In genomic region chr3:71026634-71027578, GRCh38 we compare ENCODE assay signal across 10 cellular contexts.
DNase-seq lines count a peak whose midpoint lies in the region; ATAC-seq and TF ChIP-seq lines count a peak whose summit lies in the region.
"Had no signal": no experiment of that assay in that cellular context is flagged by ENCODE, and none has a peak within 500 bp of the region (broad histone marks: within the 10 kb centered on the region; RNA-seq: fewer than 3 reads in every experiment).

No MANE protein-coding gene starts in this region.

- H3K4me1 ChIP-seq in GM23338 (ENCODE audit: insufficient read depth) = peaks cover 8% of the 10 kb centered on the region

- no peak for TF ChIP-seq CTCF in natural killer cell (IDR thresholded peaks at IDR 0.05)
- no peak for TF ChIP-seq CTCF in WTC11 (IDR thresholded peaks at IDR 0.05)
- no peak for TF ChIP-seq CTCF in GM23338 (conservative IDR thresholded peaks at IDR 0.05; ENCODE audit: low read depth in 2 of 2)

- no peak for ATAC-seq in natural killer cell
- no peak for ATAC-seq in natural killer cell treated with Interleukin-12 subunit alpha and Interleukin-12 subunit beta and Interleukin-15 and Interleukin-18, amount 100 ng/mL, for 72 hours
- no peak for ATAC-seq in WTC11
- ATAC-seq in left ventricle myocardium superior = peak; percentile 79
- no peak for ATAC-seq in GM23338
- no peak for ATAC-seq in GM18520 (IDR thresholded peaks at IDR 0.05; ENCODE audit: unreplicated experiment)
- no peak for ATAC-seq in GM19035 (IDR thresholded peaks at IDR 0.05; ENCODE audit: unreplicated experiment)

- CTCF ChIA-PET in WTC11 (lab: Charles Lee) = no interaction called here

- H3K27me3 Mint-ChIP-seq in natural killer cell (ENCODE audit: low read depth in 2 of 2) (no peaks in the 10 kb centered on the region), WTC11 (ENCODE audit: low read depth) (no peaks in the 10 kb centered on the region), GM23338 (ENCODE audit: insufficient read depth, low read depth, poor library complexity) (no peaks in the 10 kb centered on the region)
- no peaks in the 10 kb centered on the region for H3K27me3 Mint-ChIP-seq in natural killer cell treated with Interleukin-12 subunit alpha and Interleukin-12 subunit beta and Interleukin-15 and Interleukin-18, amount 100 ng/mL, for 72 hours

- H4K20me1 ChIP-seq in GM23338 (replicated peaks; ENCODE audit: insufficient read depth) = no peaks in the 10 kb centered on the region

- peaks cover 68 to 70% of the 10 kb centered on the region in 2 donors for H3K4me1 Mint-ChIP-seq in natural killer cell
- H3K4me1 Mint-ChIP-seq in natural killer cell treated with Interleukin-12 subunit alpha and Interleukin-12 subunit beta and Interleukin-15 and Interleukin-18, amount 100 ng/mL, for 72 hours (ENCODE audit: low read depth in 2 of 2) = peaks cover 49 to 50% of the 10 kb centered on the region in 2 donors
- peaks cover 36% of the 10 kb centered on the region for H3K4me1 Mint-ChIP-seq in WTC11
- peaks cover 31% of the 10 kb centered on the region for H3K4me1 Mint-ChIP-seq in GM23338

- H3K4me3 Mint-ChIP-seq in natural killer cell = no peak overlapping the region
- H3K4me3 Mint-ChIP-seq in natural killer cell treated with Interleukin-12 subunit alpha and Interleukin-12 subunit beta and Interleukin-15 and Interleukin-18, amount 100 ng/mL, for 72 hours = no peak overlapping the region
- H3K4me3 Mint-ChIP-seq in WTC11 = no peak overlapping the region
- H3K4me3 Mint-ChIP-seq in GM23338 = no peak overlapping the region

- no peaks in the 10 kb centered on the region for H3F3A ChIP-seq in GM23338 (replicated peaks; ENCODE audit: low read depth)

- no peaks in the 10 kb centered on the region for H3K9me2 ChIP-seq in GM23338 (ENCODE audit: insufficient read depth)

- H3K27ac ChIP-seq in GM23338 (ENCODE audit: low read depth) = no peak overlapping the region

- no peaks in the 10 kb centered on the region for H3K9me3 Mint-ChIP-seq in natural killer cell
- H3K9me3 Mint-ChIP-seq in natural killer cell treated with Interleukin-12 subunit alpha and Interleukin-12 subunit beta and Interleukin-15 and Interleukin-18, amount 100 ng/mL, for 72 hours = no peaks in the 10 kb centered on the region
- H3K9me3 Mint-ChIP-seq in WTC11 = peaks cover 13% of the 10 kb centered on the region
- peaks cover 5% of the 10 kb centered on the region; the same call in 2 of the 3 replicates for H3K9me3 Mint-ChIP-seq in GM23338

- intact Hi-C loops in natural killer cell (cut with micrococcal nuclease) = no loop called here
- intact Hi-C loops in left ventricle myocardium superior (cut with micrococcal nuclease) = no loop called here

- POLR2A ChIA-PET in WTC11 (lab: Charles Lee) = no interaction called here

- H2AFZ ChIP-seq in GM23338 = no peak overlapping the region

- H3K27ac Mint-ChIP-seq in natural killer cell = peak overlapping the region; percentile 19 to 83
- peak overlapping the region in 1 of 2 donors; percentile 71 for H3K27ac Mint-ChIP-seq in natural killer cell treated with Interleukin-12 subunit alpha and Interleukin-12 subunit beta and Interleukin-15 and Interleukin-18, amount 100 ng/mL, for 72 hours
- no peak overlapping the region for H3K27ac Mint-ChIP-seq in WTC11
- H3K27ac Mint-ChIP-seq in GM23338 = no peak overlapping the region

- no peak for DNase-seq in natural killer cell
- DNase-seq in natural killer cell treated with Interleukin-12 subunit alpha and Interleukin-12 subunit beta and Interleukin-15 and Interleukin-18, amount 100 ng/mL, for 72 hours (ENCODE audit: low spot score) = no peak
- no peak for DNase-seq in WTC11 (ENCODE audit: low spot score)
- DNase-seq in left ventricle myocardium superior = no peak
- DNase-seq in GM23338 (ENCODE audit: low spot score) = no peak
- no peak for DNase-seq in effector CD8-positive, alpha-beta T cell (lab: John Stamatoyannopoulos, UW)
- DNase-seq: left cardiac atrium, small intestine had no signal

- H3K36me3 Mint-ChIP-seq in natural killer cell (no peaks in the 10 kb centered on the region), WTC11 (peaks cover 14% of the 10 kb centered on the region), GM23338 (ENCODE audit: low read depth) (peaks cover 17% of the 10 kb centered on the region; the same call in 2 of the 3 replicates)
- no peaks in the 10 kb centered on the region for H3K36me3 Mint-ChIP-seq in natural killer cell treated with Interleukin-12 subunit alpha and Interleukin-12 subunit beta and Interleukin-15 and Interleukin-18, amount 100 ng/mL, for 72 hours

- peaks cover 11% of the 10 kb centered on the region; the same call in 1 of the 2 replicates for H3K79me2 ChIP-seq in GM23338 (replicated peaks; ENCODE audit: insufficient read depth)

- H3K4me3 ChIP-seq in GM23338 = no peak overlapping the region

- no peak overlapping the region for H3K4me2 ChIP-seq in GM23338

- H3K27me3 ChIP-seq in GM23338 (ENCODE audit: insufficient read depth) = no peaks in the 10 kb centered on the region

- no peaks in the 10 kb centered on the region for H3K36me3 ChIP-seq in GM23338 (ENCODE audit: insufficient read depth)

TF ChIP-seq in WTC11, 78 proteins besides CTCF, POLR2A, EP300 and RAD21:
- peak; percentile 98 for TF ChIP-seq GABPB1 (CRISPR knock-in tag; IDR thresholded peaks at IDR 0.05)
- TF ChIP-seq, protein P1, sequence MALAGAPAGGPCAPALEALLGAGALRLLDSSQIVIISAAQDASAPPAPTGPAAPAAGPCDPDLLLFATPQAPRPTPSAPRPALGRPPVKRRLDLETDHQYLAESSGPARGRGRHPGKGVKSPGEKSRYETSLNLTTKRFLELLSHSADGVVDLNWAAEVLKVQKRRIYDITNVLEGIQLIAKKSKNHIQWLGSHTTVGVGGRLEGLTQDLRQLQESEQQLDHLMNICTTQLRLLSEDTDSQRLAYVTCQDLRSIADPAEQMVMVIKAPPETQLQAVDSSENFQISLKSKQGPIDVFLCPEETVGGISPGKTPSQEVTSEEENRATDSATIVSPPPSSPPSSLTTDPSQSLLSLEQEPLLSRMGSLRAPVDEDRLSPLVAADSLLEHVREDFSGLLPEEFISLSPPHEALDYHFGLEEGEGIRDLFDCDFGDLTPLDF (CRISPR knock-in tag; IDR thresholded peaks at IDR 0.05) = no peak

TF ChIP-seq in GM23338, 12 proteins besides CTCF, POLR2A, EP300 and RAD21:
- TF ChIP-seq POLR2AphosphoS5 (IDR thresholded peaks at IDR 0.05; ENCODE audit: low read depth) (no peak), REST (IDR thresholded peaks at IDR 0.05; ENCODE audit: unreplicated experiment) (no peak), ZNF331 (CRISPR knock-in tag; IDR thresholded peaks at IDR 0.05; ENCODE audit: low read depth) (no peak)

Comparison
In these comparisons a context has a peak if more than half of its experiments do, and no peak if none do; other contexts are left out.
1. H3K27ac Mint-ChIP-seq: peak in natural killer cell (2 of 2); none in WTC11 (single experiment) and GM23338 (single experiment).